In genomic region chr12:90801776-90802175, GRCh38 we compare ENCODE assay signal across 13 cellular contexts.
DNase-seq lines count a peak whose midpoint lies in the region; ATAC-seq and TF ChIP-seq lines count a peak whose summit lies in the region.
"Had no signal": no experiment of that assay in that cellular context is flagged by ENCODE, and none has a peak within 500 bp of the region (broad histone marks: within the 10 kb centered on the region; RNA-seq: fewer than 3 reads in every experiment).

No MANE protein-coding gene starts in this region.

- H3K36me3 ChIP-seq in kidney epithelial cell (ENCODE audit: control insufficient read depth, insufficient read depth, low read length) = no peaks in the 10 kb centered on the region
- H3K36me3 ChIP-seq: esophagus muscularis mucosa had no signal

- DNase-seq in AG09309 (ENCODE audit: low read depth) = peak; percentile 11
- DNase-seq in LHCN-M2 (ENCODE audit: low read depth) = peak; percentile 65
- peak; percentile 75 for DNase-seq in astrocyte of the hippocampus (ENCODE audit: low read depth, low spot score)
- DNase-seq in kidney epithelial cell (ENCODE audit: low read depth) = peak; percentile 38
- no peak for DNase-seq in cortex of kidney (lab: John Stamatoyannopoulos, UW)
- no peak for DNase-seq in activated CD4-positive, alpha-beta T cell treated with anti-CD3 and anti-CD28 coated beads for 1 hour
- DNase-seq in left colon = no peak
- DNase-seq: activated B cell treated with CpG ODN at 0.5 μM for 24 hours; DND-41; stimulated activated CD4-positive, alpha-beta T cell treated with anti-CD3 and anti-CD28 coated beads, Interleukin-12 subunit alpha, Interleukin-12 subunit beta, amount 100 ng/mL, for 4 hours had no signal

- ATAC-seq in HG03196 (IDR thresholded peaks at IDR 0.05; ENCODE audit: unreplicated experiment) (no peak), left colon (no peak)
- ATAC-seq: activated naive CD4-positive, alpha-beta T cell treated with anti-CD3 and anti-CD28 coated beads, Interleukin-2, amount 50 U/mL, for 72 hours had no signal

- no peaks in the 10 kb centered on the region for H3K27me3 ChIP-seq in kidney epithelial cell (ENCODE audit: control insufficient read depth, insufficient read depth, low read length)
- H3K27me3 ChIP-seq: esophagus muscularis mucosa had no signal

- intact Hi-C loops in left colon (cut with DNase I, micrococcal nuclease) = no loop called here

- no peak for TF ChIP-seq CTCF in AG09309 (IDR thresholded peaks at IDR 0.05; ENCODE audit: control insufficient read depth, insufficient read depth, low read depth, low read length, missing control alignments)
- TF ChIP-seq CTCF in kidney epithelial cell (IDR thresholded peaks at IDR 0.05; ENCODE audit: insufficient read depth, low read length, poor library complexity, severe bottlenecking) = no peak

- H3K4me3 ChIP-seq in AG09309 (ENCODE audit: control insufficient read depth, low read depth, low read length) = no peak overlapping the region
- H3K4me3 ChIP-seq in kidney epithelial cell (ENCODE audit: low read depth, low read length) = no peak overlapping the region
- H3K4me3 ChIP-seq: esophagus muscularis mucosa had no signal

Comparison
In these comparisons a context has a peak if more than half of its experiments do, and no peak if none do; other contexts are left out.
1. DNase-seq: peak in AG09309 (single experiment), LHCN-M2 (single experiment), astrocyte of the hippocampus (single experiment) and kidney epithelial cell (single experiment); none in cortex of kidney (single experiment), activated CD4-positive, alpha-beta T cell treated with anti-CD3 and anti-CD28 coated beads for 1 hour (single experiment) and left colon (0 of 2).